Comparison of ENCODE assay signal across 14 cellular contexts in genomic region chr20:24672886-24673677, GRCh38.
DNase-seq lines count a peak whose midpoint lies in the region; ATAC-seq, FAIRE-seq and TF ChIP-seq lines count a peak whose summit lies in the region.
"Had no signal": no experiment of that assay in that cellular context is flagged by ENCODE, and none has a peak within 500 bp of the region (broad histone marks: within the 10 kb centered on the region; RNA-seq: fewer than 3 reads in every experiment).

No MANE protein-coding gene starts in this region.

- H3K4me1 ChIP-seq in mucosa of descending colon (ENCODE audit: low read depth), result no peaks in the 10 kb centered on the region

- H3K36me3 ChIP-seq in bronchial epithelial cell (ENCODE audit: control insufficient read depth, insufficient read depth, low read length), result no peaks in the 10 kb centered on the region
- H3K36me3 ChIP-seq in mucosa of descending colon (ENCODE audit: low read depth), result no peaks in the 10 kb centered on the region

- peak; percentile 34 for ATAC-seq in mucosa of descending colon
- ATAC-seq in HG03045 (IDR thresholded peaks at IDR 0.05; ENCODE audit: unreplicated experiment), result no peak
- ATAC-seq: stimulated activated naive B cell treated with anti-CD40 and anti-IgM and Interleukin-4, amounts not matched to agents 10 μg/mL and 1 μg/mL and 100 μg/mL, for 72 hours had no signal

- no peak for TF ChIP-seq CTCF in AG09309 (IDR thresholded peaks at IDR 0.05; ENCODE audit: control insufficient read depth, insufficient read depth, low read depth, low read length, missing control alignments)
- no peak for TF ChIP-seq CTCF in bronchial epithelial cell (IDR thresholded peaks at IDR 0.05; ENCODE audit: insufficient read depth, low read length, severe bottlenecking)
- no peak for TF ChIP-seq CTCF in mucosa of descending colon (IDR thresholded peaks at IDR 0.05)

- FAIRE-seq in bronchial epithelial cell (lab: Jason Lieb, UNC), result no peak
- FAIRE-seq: TTC549 had no signal

- H3K4me3 ChIP-seq in AG09309 (ENCODE audit: control insufficient read depth, low read depth, low read length), result no peak overlapping the region
- H3K4me3 ChIP-seq in bronchial epithelial cell (ENCODE audit: low read depth, low read length), result no peak overlapping the region
- no peak overlapping the region for H3K4me3 ChIP-seq in mucosa of descending colon
- H3K4me3 ChIP-seq: skin epidermis had no signal

- no peaks in the 10 kb centered on the region for H3K9me3 ChIP-seq in mucosa of descending colon

- DNase-seq in AG09309 (ENCODE audit: low read depth) (peak; percentile 89), LoVo (ENCODE audit: low spot score) (peak; percentile 46), bronchial epithelial cell (ENCODE audit: low read depth) (peak; percentile 71), mucosa of descending colon (no peak), cerebellar nuclear complex (lab: John Stamatoyannopoulos, UW) (no peak), DMS 273 treated with DMSO at 0.1 percent for 48 hours (lab: John Stamatoyannopoulos, UW) (no peak)
- no peak for DNase-seq in activated naive CD4-positive, alpha-beta T cell treated with Interleukin-2 at 50 U/mL for 16 hours
- DNase-seq: COR-L47; effector CD8-positive, alpha-beta T cell; NCI-H510A; stimulated activated naive B cell treated with anti-CD40 and anti-IgM and Interleukin-4, amounts not matched to agents 10 μg/mL and 1 μg/mL and 100 μg/mL, for 72 hours had no signal

- intact Hi-C loops in mucosa of descending colon (cut with DNase I, micrococcal nuclease), result no loop called here

- H3K27me3 ChIP-seq in bronchial epithelial cell (ENCODE audit: control insufficient read depth, insufficient read depth, low read length), result no peaks in the 10 kb centered on the region

Comparison
In these comparisons a context has a peak if more than half of its experiments do, and no peak if none do; other contexts are left out.
1. DNase-seq: peak in AG09309 (single experiment), LoVo (single experiment) and bronchial epithelial cell (single experiment); none in mucosa of descending colon (0 of 3), cerebellar nuclear complex (0 of 2), DMS 273 treated with DMSO at 0.1 percent for 48 hours (single experiment) and activated naive CD4-positive, alpha-beta T cell treated with Interleukin-2 at 50 U/mL for 16 hours (single experiment).